Comparison of ENCODE assay signal across 8 cellular contexts in the genomic region with DNA sequence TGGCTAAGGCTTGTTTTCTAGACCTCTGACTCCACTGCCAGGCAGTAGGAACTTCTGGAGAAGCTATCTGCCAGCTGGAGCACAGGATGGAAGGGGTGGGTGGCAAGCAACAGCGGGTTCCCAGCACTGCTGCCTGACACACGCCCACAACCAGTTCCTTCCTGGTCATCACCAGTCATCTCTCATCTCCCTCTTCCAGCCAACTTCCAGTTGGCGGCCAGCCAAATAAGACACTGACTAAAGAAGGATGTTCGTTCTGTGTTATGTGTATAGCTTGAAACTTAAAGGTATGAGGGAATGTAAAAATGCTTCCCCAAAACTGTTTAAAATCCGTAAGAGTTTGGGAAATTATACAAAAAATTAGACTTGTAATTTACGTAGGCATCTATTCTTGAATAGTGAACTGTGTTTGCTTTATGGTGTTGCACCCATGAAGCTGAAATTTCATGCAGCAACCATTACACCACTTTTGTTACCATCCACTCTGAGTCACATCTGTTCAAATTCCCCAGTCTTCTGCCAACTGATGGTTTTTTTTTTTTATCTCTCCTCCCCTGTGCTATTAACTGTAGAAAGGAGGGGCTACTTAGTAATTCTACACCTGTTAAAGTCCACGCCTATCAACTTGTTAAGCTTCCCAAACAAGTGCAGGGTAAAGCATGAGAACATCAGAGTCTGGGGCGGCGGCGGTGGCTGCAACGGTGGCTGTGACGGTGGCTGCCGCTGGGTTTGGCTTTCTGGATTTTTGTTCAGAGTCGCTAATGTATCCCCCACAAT.
DNase-seq lines count a peak whose midpoint lies in the region; ATAC-seq and TF ChIP-seq lines count a peak whose summit lies in the region.

No MANE protein-coding gene starts in this region.

- in situ Hi-C loops in G401 (cut with HindIII; ENCODE audit: low sequenced_read_pairs) (no loop called here), astrocyte of the spinal cord (cut with HindIII; ENCODE audit: low sequenced_read_pairs) (no loop called here)

- no peaks in the 10 kb centered on the region for H3K27me3 ChIP-seq in aorta (ENCODE audit: control insufficient read depth in 1 of 2, insufficient read depth in 2 of 2, low read length in 1 of 2)

- H3K4me3 Mint-ChIP-seq in activated T-cell treated with anti-CD3 and anti-CD28 coated beads, Interleukin-2, amount 50 U/mL, for 24 hours = no peak overlapping the region

- DNase-seq in G401 (ENCODE audit: low spot score) (peak; percentile 51), NCI-H2107 treated with DMSO at 0.1 percent for 48 hours (lab: John Stamatoyannopoulos, UW; ENCODE audit: unreplicated experiment) (peak; percentile 94), astrocyte of the spinal cord (ENCODE audit: low read depth, low spot score) (peak; percentile 60), left colon (peak; percentile 36 to 56), aorta (peak; percentile 79 to 90)
- DNase-seq in activated T-cell treated with anti-CD3 and anti-CD28 coated beads, Interleukin-2, amount 50 U/mL, for 24 hours = no peak

- no peak for TF ChIP-seq CTCF in astrocyte of the spinal cord (IDR thresholded peaks at IDR 0.05; ENCODE audit: low read depth, low read length)

- H3K9me3 ChIP-seq in aorta (ENCODE audit: control insufficient read depth, low read length) = no peaks in the 10 kb centered on the region

- no peaks in the 10 kb centered on the region for H3K27me3 Mint-ChIP-seq in activated T-cell treated with anti-CD3 and anti-CD28 coated beads, Interleukin-2, amount 50 U/mL, for 24 hours

- H3K4me1 Mint-ChIP-seq in activated T-cell treated with anti-CD3 and anti-CD28 coated beads, Interleukin-2, amount 50 U/mL, for 24 hours (ENCODE audit: low read depth) = no peaks in the 10 kb centered on the region

- intact Hi-C loops in left colon (cut with DNase I, micrococcal nuclease) (no loop called here), aorta (cut with DNase I) (no loop called here)

- ATAC-seq in left colon (peak; percentile 66), aorta (ENCODE audit: low FRiP score) (no peak), GM21515 (IDR thresholded peaks at IDR 0.05; ENCODE audit: unreplicated experiment) (no peak), HG02973 (IDR thresholded peaks at IDR 0.05; ENCODE audit: unreplicated experiment) (no peak)

- no peak overlapping the region for H3K27ac Mint-ChIP-seq in activated T-cell treated with anti-CD3 and anti-CD28 coated beads, Interleukin-2, amount 50 U/mL, for 24 hours

- no peaks in the 10 kb centered on the region for H3K9me3 Mint-ChIP-seq in activated T-cell treated with anti-CD3 and anti-CD28 coated beads, Interleukin-2, amount 50 U/mL, for 24 hours

- H3K4me3 ChIP-seq in astrocyte of the spinal cord (ENCODE audit: low read depth, low read length) (no peak overlapping the region), aorta (ENCODE audit: low read length in 2 of 2) (no peak overlapping the region)

- H3K4me1 ChIP-seq in aorta (ENCODE audit: control insufficient read depth in 1 of 2, insufficient read depth in 2 of 2, low read length in 2 of 2) = no peaks in the 10 kb centered on the region

- 74 to 76% methylated on average over 14 of the region's 14 CpGs for WGBS in aorta, 2 donors

- H3K36me3 Mint-ChIP-seq in activated T-cell treated with anti-CD3 and anti-CD28 coated beads, Interleukin-2, amount 50 U/mL, for 24 hours (ENCODE audit: low read depth) = no peaks in the 10 kb centered on the region

- peaks cover 1 to 2% of the 10 kb centered on the region in 2 donors for H3K36me3 ChIP-seq in aorta (ENCODE audit: control insufficient read depth in 1 of 2, insufficient read depth in 2 of 2, low read length in 1 of 2)

- H3K27ac ChIP-seq in aorta (ENCODE audit: low read depth in 1 of 2, low read length in 2 of 2) = no peak overlapping the region
